8 cellular contexts compared by ENCODE assay signal in genomic region chr2:74502720-74503505, GRCh38. TPM values are rescaled to one million over a fixed set of nuclear protein-coding genes. Genes with fewer than 3 reads are reported as not detected.
DNase-seq lines count a peak whose midpoint lies in the region; ATAC-seq, FAIRE-seq and TF ChIP-seq lines count a peak whose summit lies in the region.

No MANE protein-coding gene starts in this region.

- no peak overlapping the region for H3K27ac Mint-ChIP-seq in mesothelial cell of epicardium

- TF ChIP-seq CTCF in WERI-Rb-1 (IDR thresholded peaks at IDR 0.05; ENCODE audit: low read depth, low read length) (no peak), endothelial cell of umbilical vein (IDR thresholded peaks at IDR 0.05; ENCODE audit: extremely low read depth in 1 of 2, insufficient read depth in 1 of 2, low read depth in 1 of 2, low read length in 2 of 2) (peak; percentile 31 to 50), mesothelial cell of epicardium (IDR thresholded peaks at IDR 0.05; ENCODE audit: unreplicated experiment) (no peak), tibial artery (IDR thresholded peaks at IDR 0.05) (no peak)

- H3K9me3 Mint-ChIP-seq in mesothelial cell of epicardium: no peaks in the 10 kb centered on the region

- H3K36me3 Mint-ChIP-seq in mesothelial cell of epicardium: peaks cover 16% of the 10 kb centered on the region

- H3K4me3 Mint-ChIP-seq in mesothelial cell of epicardium: peak overlapping the region; percentile 68

- peaks cover 0 to 10% (median 0%) of the 10 kb centered on the region in 11 experiments; a peak in 1 of 22 replicates for H3K9me3 ChIP-seq in BLaER1 treated with 17β-estradiol and CSF1 and Interleukin-3, amounts not matched to agents 10 nM and 100 nM (replicated peaks in 1 of 11)
- no peaks in the 10 kb centered on the region for H3K9me3 ChIP-seq in WERI-Rb-1 (ENCODE audit: severe bottlenecking)
- no peaks in the 10 kb centered on the region for H3K9me3 ChIP-seq in endothelial cell of umbilical vein (replicated peaks; ENCODE audit: control insufficient read depth, insufficient read depth, low read length)
- H3K9me3 ChIP-seq in tibial artery: no peaks in the 10 kb centered on the region

- peaks cover 55% of the 10 kb centered on the region for H3K4me1 Mint-ChIP-seq in mesothelial cell of epicardium

- dilution Hi-C loops in endothelial cell of umbilical vein (cut with MboI; ENCODE audit: extremely low pct_ligation_motif_present, low sequenced_read_pairs): no loop called here

- TF ChIP-seq POLR2A in endothelial cell of umbilical vein (IDR thresholded peaks at IDR 0.05; ENCODE audit: low read depth, low read length): peak; percentile 96

- H2AFZ ChIP-seq in endothelial cell of umbilical vein (ENCODE audit: low read depth, low read length): peak overlapping the region; percentile 41

- peaks cover 4% of the 10 kb centered on the region for H3K79me2 ChIP-seq in endothelial cell of umbilical vein (ENCODE audit: control insufficient read depth, insufficient read depth, low read length)

- peak; percentile 97 for FAIRE-seq in endothelial cell of umbilical vein (lab: Jason Lieb, UNC)

- H3K36me3 ChIP-seq in BLaER1 treated with 17β-estradiol and CSF1 and Interleukin-3, amounts not matched to agents 10 nM and 100 nM: peaks cover 11 to 24% (median 18%) of the 10 kb centered on the region in 11 experiments; a peak in 21 of 22 replicates
- peaks cover 36% of the 10 kb centered on the region for H3K36me3 ChIP-seq in WERI-Rb-1
- peaks cover 0 to 4% of the 10 kb centered on the region in 2 experiments for H3K36me3 ChIP-seq in endothelial cell of umbilical vein (ENCODE audit: control insufficient read depth in 2 of 2, extremely low read depth in 1 of 2, insufficient read depth in 2 of 2, low read length in 2 of 2)
- peaks cover 13 to 24% (median 13%) of the 10 kb centered on the region in 3 donors for H3K36me3 ChIP-seq in tibial artery

- peaks cover 65 to 83% (median 80%) of the 10 kb centered on the region in 11 experiments for H3K27me3 ChIP-seq in BLaER1 treated with 17β-estradiol and CSF1 and Interleukin-3, amounts not matched to agents 10 nM and 100 nM
- H3K27me3 ChIP-seq in WERI-Rb-1 (ENCODE audit: insufficient read depth, low read depth, severe bottlenecking) (no peaks in the 10 kb centered on the region), endothelial cell of umbilical vein (ENCODE audit: control insufficient read depth in 2 of 2, insufficient read depth in 2 of 2, low read length in 2 of 2) (peaks cover 18 to 30% of the 10 kb centered on the region in 2 experiments), tibial artery (peaks cover 0 to 56% of the 10 kb centered on the region in 2 donors)

- H4K20me1 ChIP-seq in BLaER1 treated with 17β-estradiol and CSF1 and Interleukin-3, amounts not matched to agents 10 nM and 100 nM: peaks cover 0 to 49% (median 13%) of the 10 kb centered on the region in 11 experiments; a peak in 12 of 22 replicates
- H4K20me1 ChIP-seq in endothelial cell of umbilical vein (replicated peaks; ENCODE audit: control insufficient read depth, extremely low read depth, insufficient read depth, low read length): no peaks in the 10 kb centered on the region

- CTCF ChIA-PET in endothelial cell of umbilical vein (lab: Charles Lee): interaction anchor here (1.4 to 1.8 kb wide), 3 partner anchors 13 to 111 kb away, joined by 3 to 10 read pairs (median 4); partner anchors contain the start of genes CCDC142 and TTC31

- DNase-seq in WERI-Rb-1 (no peak), endothelial cell of umbilical vein (ENCODE audit: low read depth, low spot score) (peak; percentile 86), mesothelial cell of epicardium (ENCODE audit: low spot score in 2 of 2, unreplicated experiment in 2 of 2) (peak in 1 of 2 experiments; percentile 61), tibial artery (peak; percentile 87 to 88), OCI-M1 (lab: John Stamatoyannopoulos, UW) (no peak)

- H3K4me3 ChIP-seq in BLaER1 treated with 17β-estradiol and CSF1 and Interleukin-3, amounts not matched to agents 10 nM and 100 nM: peak overlapping the region in 9 of 10 experiments; percentile 3 to 65 (median 37); a peak in 13 of 20 replicates
- H3K4me3 ChIP-seq in WERI-Rb-1 (ENCODE audit: low read depth, low read length): no peak overlapping the region
- peak overlapping the region; percentile 44 to 55 (median 50) for H3K4me3 ChIP-seq in endothelial cell of umbilical vein (replicated peaks in 1 of 3; ENCODE audit: insufficient read depth in 1 of 3, low read depth in 1 of 3, low read length in 3 of 3)
- H3K4me3 ChIP-seq in tibial artery: peak overlapping the region; percentile 43 to 61

- POLR2A ChIA-PET in endothelial cell of umbilical vein (lab: Charles Lee): no interaction called here

- peak overlapping the region in 6 of 11 experiments; percentile 2 to 84 (median 61); a peak in 9 of 22 replicates for H3K9ac ChIP-seq in BLaER1 treated with 17β-estradiol and CSF1 and Interleukin-3, amounts not matched to agents 10 nM and 100 nM
- peak overlapping the region; percentile 46 for H3K9ac ChIP-seq in endothelial cell of umbilical vein (replicated peaks; ENCODE audit: extremely low read depth, insufficient read depth, low read length)

- peak overlapping the region; percentile 25 to 100 (median 67) for H3K4me2 ChIP-seq in BLaER1 treated with 17β-estradiol and CSF1 and Interleukin-3, amounts not matched to agents 10 nM and 100 nM
- peak overlapping the region; percentile 62 for H3K4me2 ChIP-seq in endothelial cell of umbilical vein (ENCODE audit: insufficient read depth, low read length)

- no peaks in the 10 kb centered on the region for H3K9me1 ChIP-seq in endothelial cell of umbilical vein (replicated peaks; ENCODE audit: control insufficient read depth, extremely low read depth, insufficient read depth, low read length)

- ATAC-seq in GM18909 (IDR thresholded peaks at IDR 0.05; ENCODE audit: poor library complexity, unreplicated experiment) (peak; percentile 39), HG03460 (IDR thresholded peaks at IDR 0.05; ENCODE audit: unreplicated experiment) (peak; percentile 38)

- BruUV-seq in endothelial cell of umbilical vein (replicated peaks; lab: Mats Ljungman, UMichigan): TSS peak; percentile 30

- intact Hi-C loops in endothelial cell of umbilical vein (cut with micrococcal nuclease) (loop anchor here (1.0 to 5.0 kb wide), 2 partner anchors 20 to 149 kb away; partner anchors contain the start of genes SEMA4F and TTC31), tibial artery (cut with DNase I; ENCODE audit: low total_unique reads) (no loop called here)

- peaks cover 74% of the 10 kb centered on the region for H3K27me3 Mint-ChIP-seq in mesothelial cell of epicardium (ENCODE audit: low read depth)

- H3K27ac ChIP-seq in BLaER1 treated with 17β-estradiol and CSF1 and Interleukin-3, amounts not matched to agents 10 nM and 100 nM: peak overlapping the region in 4 of 11 experiments; percentile 52 to 80 (median 67); a peak in 7 of 22 replicates
- peak overlapping the region; percentile 71 for H3K27ac ChIP-seq in WERI-Rb-1
- H3K27ac ChIP-seq in endothelial cell of umbilical vein (ENCODE audit: insufficient read depth, low read depth, low read length): peak overlapping the region; percentile 59
- peak overlapping the region; percentile 27 to 43 for H3K27ac ChIP-seq in tibial artery

- peaks cover 22 to 65% (median 37%) of the 10 kb centered on the region in 10 experiments for H3K4me1 ChIP-seq in BLaER1 treated with 17β-estradiol and CSF1 and Interleukin-3, amounts not matched to agents 10 nM and 100 nM
- peaks cover 40% of the 10 kb centered on the region for H3K4me1 ChIP-seq in endothelial cell of umbilical vein (ENCODE audit: control insufficient read depth, extremely low read depth, insufficient read depth, low read length)
- H3K4me1 ChIP-seq in tibial artery: peaks cover 0 to 58% (median 48%) of the 10 kb centered on the region in 4 donors

RNA-seq across cellular contexts. Expression of gene LBX2, which starts 3.5 kb away (rescaled TPM):
- total RNA-seq in endothelial cell of umbilical vein (3.8 and 4.3 TPM in 2 replicates), mesothelial cell of epicardium (0.86 to 1.1 TPM (median 0.89 TPM) in 3 replicates)
- 2.8 and 4.0 TPM in 2 replicates for polyA plus RNA-seq in endothelial cell of umbilical vein
- polyA plus RNA-seq in endothelial cell of umbilical vein (2011; cell fraction: cytosol; rRNA removed): 1.8 and 2.3 TPM in 2 replicates
- polyA plus RNA-seq in endothelial cell of umbilical vein (2011; cell fraction: nucleus; rRNA removed): 1.6 and 3.3 TPM in 2 replicates
- 0.41 and 0.56 TPM in 2 replicates for polyA plus RNA-seq in endothelial cell of umbilical vein (2012)
- 0.27 and 0.68 TPM in 2 replicates for polyA minus RNA-seq in endothelial cell of umbilical vein
- polyA minus RNA-seq in endothelial cell of umbilical vein (2011; cell fraction: cytosol; rRNA and poly(A)+ RNA removed): not detected
- polyA minus RNA-seq in endothelial cell of umbilical vein (2011; cell fraction: nucleus; rRNA and poly(A)+ RNA removed): 0.43 and 1.3 TPM in 2 replicates

RNA-seq across cellular contexts. Expression of gene PCGF1, which starts 4.6 kb away (rescaled TPM):
- total RNA-seq in endothelial cell of umbilical vein: 17.4 and 21.0 TPM in 2 replicates
- polyA plus RNA-seq in endothelial cell of umbilical vein: 17.4 and 19.2 TPM in 2 replicates
- 16.5 and 22.5 TPM in 2 replicates for polyA plus RNA-seq in endothelial cell of umbilical vein (2011; cell fraction: cytosol; rRNA removed)
- polyA plus RNA-seq in endothelial cell of umbilical vein (2011; cell fraction: nucleus; rRNA removed): 26.3 and 54.0 TPM in 2 replicates
- 11.9 and 13.2 TPM in 2 replicates for polyA plus RNA-seq in endothelial cell of umbilical vein (2012)
- polyA minus RNA-seq in endothelial cell of umbilical vein: 23.0 and 29.1 TPM in 2 replicates
- 17.8 TPM for polyA minus RNA-seq in endothelial cell of umbilical vein (2011; cell fraction: cytosol; rRNA and poly(A)+ RNA removed)
- polyA minus RNA-seq in endothelial cell of umbilical vein (2011; cell fraction: nucleus; rRNA and poly(A)+ RNA removed): 8.8 and 10.1 TPM in 2 replicates
- total RNA-seq in mesothelial cell of epicardium: 17.0 to 23.0 TPM (median 20.3 TPM) in 3 replicates

RNA-seq across cellular contexts. Expression of gene TLX2, which starts 11.3 kb away (rescaled TPM):
- total RNA-seq in endothelial cell of umbilical vein: not detected in 2 replicates
- polyA plus RNA-seq in endothelial cell of umbilical vein: not detected in 2 replicates
- polyA plus RNA-seq in endothelial cell of umbilical vein (2011; cell fraction: cytosol; rRNA removed): not detected in 2 replicates
- not detected in 2 replicates for polyA plus RNA-seq in endothelial cell of umbilical vein (2011; cell fraction: nucleus; rRNA removed)
- polyA plus RNA-seq in endothelial cell of umbilical vein (2012): not detected in 2 replicates
- not detected in 2 replicates for polyA minus RNA-seq in endothelial cell of umbilical vein
- not detected for polyA minus RNA-seq in endothelial cell of umbilical vein (2011; cell fraction: cytosol; rRNA and poly(A)+ RNA removed)
- not detected in 2 replicates for polyA minus RNA-seq in endothelial cell of umbilical vein (2011; cell fraction: nucleus; rRNA and poly(A)+ RNA removed)
- total RNA-seq in mesothelial cell of epicardium: 0.18 TPM in 1 of 3 replicates, not detected in the others

RNA-seq across cellular contexts. Expression of gene TTC31, which starts 20.0 kb away (rescaled TPM):
- total RNA-seq in endothelial cell of umbilical vein (20.1 and 21.8 TPM in 2 replicates), mesothelial cell of epicardium (26.1 to 27.3 TPM (median 26.1 TPM) in 3 replicates)
- polyA plus RNA-seq in endothelial cell of umbilical vein: 24.1 and 24.8 TPM in 2 replicates
- 14.6 and 17.1 TPM in 2 replicates for polyA plus RNA-seq in endothelial cell of umbilical vein (2011; cell fraction: cytosol; rRNA removed)
- polyA plus RNA-seq in endothelial cell of umbilical vein (2011; cell fraction: nucleus; rRNA removed): 94.6 and 95.3 TPM in 2 replicates
- polyA plus RNA-seq in endothelial cell of umbilical vein (2012): 13.0 and 13.4 TPM in 2 replicates
- 19.3 and 20.4 TPM in 2 replicates for polyA minus RNA-seq in endothelial cell of umbilical vein
- 7.8 TPM for polyA minus RNA-seq in endothelial cell of umbilical vein (2011; cell fraction: cytosol; rRNA and poly(A)+ RNA removed)
- 21.8 and 22.0 TPM in 2 replicates for polyA minus RNA-seq in endothelial cell of umbilical vein (2011; cell fraction: nucleus; rRNA and poly(A)+ RNA removed)

RNA-seq across cellular contexts. Expression of gene CCDC142, which starts 20.1 kb away (rescaled TPM):
- total RNA-seq in endothelial cell of umbilical vein (20.3 and 23.8 TPM in 2 replicates), mesothelial cell of epicardium (25.5 to 29.4 TPM (median 26.2 TPM) in 3 replicates)
- polyA plus RNA-seq in endothelial cell of umbilical vein: 12.8 and 13.5 TPM in 2 replicates
- polyA plus RNA-seq in endothelial cell of umbilical vein (2011; cell fraction: cytosol; rRNA removed): 4.8 and 6.6 TPM in 2 replicates
- polyA plus RNA-seq in endothelial cell of umbilical vein (2011; cell fraction: nucleus; rRNA removed): 42.6 and 50.8 TPM in 2 replicates
- polyA plus RNA-seq in endothelial cell of umbilical vein (2012): 6.5 and 7.7 TPM in 2 replicates
- polyA minus RNA-seq in endothelial cell of umbilical vein: 36.8 and 40.0 TPM in 2 replicates
- polyA minus RNA-seq in endothelial cell of umbilical vein (2011; cell fraction: cytosol; rRNA and poly(A)+ RNA removed): 8.9 TPM
- 33.2 and 39.8 TPM in 2 replicates for polyA minus RNA-seq in endothelial cell of umbilical vein (2011; cell fraction: nucleus; rRNA and poly(A)+ RNA removed)

Comparison
In these comparisons a context has a peak if more than half of its experiments do, and no peak if none do; other contexts are left out.
1. DNase-seq: peak in endothelial cell of umbilical vein (single experiment) and tibial artery (2 of 2); none in WERI-Rb-1 (single experiment) and OCI-M1 (single experiment).
2. CTCF ChIP-seq: peak in endothelial cell of umbilical vein (2 of 2); none in WERI-Rb-1 (single experiment), mesothelial cell of epicardium (single experiment) and tibial artery (0 of 2).